Comparison of ENCODE assay signal across 8 cellular contexts in genomic region chr9:37464006-37464405, GRCh38. TPM values are rescaled to one million over a fixed set of nuclear protein-coding genes. Genes with fewer than 3 reads are reported as not detected.
A peak's percentile ranks its signal among the peaks of the same experiment; 100 is the strongest.
DNase-seq lines count a peak whose midpoint lies in the region; ATAC-seq, FAIRE-seq and TF ChIP-seq lines count a peak whose summit lies in the region.

No MANE protein-coding gene starts in this region.

- H3K27me3 Mint-ChIP-seq in activated CD8-positive, alpha-beta memory T cell treated with anti-CD3 and anti-CD28 coated beads, Interleukin-2, amount 10 ng/mL, durations not matched to agents 7 days and 5 days, result no peaks in the 10 kb centered on the region
- no peaks in the 10 kb centered on the region for H3K27me3 Mint-ChIP-seq in activated naive CD8-positive, alpha-beta T cell treated with anti-CD3 and anti-CD28 coated beads, Interleukin-2, amount 10 ng/mL, durations not matched to agents 7 days and 5 days

- H3K36me3 ChIP-seq in kidney (ENCODE audit: control insufficient read depth in 1 of 2, insufficient read depth in 2 of 2, low read length in 2 of 2) (no peaks in the 10 kb centered on the region), thoracic aorta (no peaks in the 10 kb centered on the region)

- H3K9me3 ChIP-seq in kidney (ENCODE audit: control insufficient read depth in 1 of 2, low read length in 2 of 2) (no peaks in the 10 kb centered on the region), thoracic aorta (no peaks in the 10 kb centered on the region)

- ATAC-seq in activated CD8-positive, alpha-beta memory T cell treated with anti-CD3 and anti-CD28 coated beads, Interleukin-2, amount 10 ng/mL, durations not matched to agents 7 days and 5 days, result no peak
- ATAC-seq in activated naive CD8-positive, alpha-beta T cell treated with anti-CD3 and anti-CD28 coated beads, Interleukin-2, amount 10 ng/mL, durations not matched to agents 7 days and 5 days (ENCODE audit: low read depth), result no peak
- ATAC-seq in thoracic aorta (ENCODE audit: insufficient number of reproducible peaks, low FRiP score, low read depth) (no peak), HG03460 (IDR thresholded peaks at IDR 0.05; ENCODE audit: unreplicated experiment) (no peak)

- no peak for FAIRE-seq in kidney (lab: Jason Lieb, UNC)

- H3K9me3 Mint-ChIP-seq in activated CD8-positive, alpha-beta memory T cell treated with anti-CD3 and anti-CD28 coated beads, Interleukin-2, amount 10 ng/mL, durations not matched to agents 7 days and 5 days (ENCODE audit: low read depth), result no peaks in the 10 kb centered on the region
- no peaks in the 10 kb centered on the region for H3K9me3 Mint-ChIP-seq in activated naive CD8-positive, alpha-beta T cell treated with anti-CD3 and anti-CD28 coated beads, Interleukin-2, amount 10 ng/mL, durations not matched to agents 7 days and 5 days

- intact Hi-C loops in kidney (cut with DNase I), result no loop called here

- H3K4me3 ChIP-seq in kidney (ENCODE audit: low read length in 2 of 2) (peak overlapping the region; percentile 76 to 83), thoracic aorta (peak overlapping the region; percentile 97)

- POLR2A ChIA-PET in activated naive CD8-positive, alpha-beta T cell treated with anti-CD3 and anti-CD28 coated beads, Interleukin-2, amount 10 ng/mL, durations not matched to agents 7 days and 5 days (lab: Charles Lee), result interaction anchor here (2.0 to 3.8 kb wide), 2 partner anchors 22 to 42 kb away, joined by 12 to 44 read pairs; partner anchors contain the start of genes GRHPR and POLR1E

- H3K27me3 ChIP-seq in thoracic aorta (replicated peaks; ENCODE audit: insufficient read depth), result no peaks in the 10 kb centered on the region

- H3K4me1 ChIP-seq in kidney (ENCODE audit: control insufficient read depth in 1 of 2, insufficient read depth in 1 of 2, low read depth in 1 of 2, low read length in 2 of 2) (peaks cover 11 to 13% of the 10 kb centered on the region in 2 donors), thoracic aorta (ENCODE audit: control insufficient read depth in 1 of 2, low read depth in 2 of 2) (peaks cover 17 to 49% of the 10 kb centered on the region in 2 donors)

- no peak for DNase-seq in activated CD8-positive, alpha-beta memory T cell treated with anti-CD3 and anti-CD28 coated beads, Interleukin-2, amount 10 ng/mL, durations not matched to agents 7 days and 5 days
- DNase-seq in activated CD8-positive, alpha-beta memory T cell treated with anti-CD3 and anti-CD28 coated beads for 24 hours, result no peak
- no peak for DNase-seq in activated naive CD8-positive, alpha-beta T cell treated with anti-CD3 and anti-CD28 coated beads, Interleukin-2, amount 10 ng/mL, durations not matched to agents 7 days and 5 days
- no peak for DNase-seq in kidney
- DNase-seq in thoracic aorta (ENCODE audit: low spot score), result no peak
- DNase-seq in NCI-H526 treated with DMSO at 0.1 percent for 48 hours (lab: John Stamatoyannopoulos, UW), result no peak
- DNase-seq in Kasumi-1 (lab: John Stamatoyannopoulos, UW), result no peak

- peak overlapping the region; percentile 96 for H3K4me3 Mint-ChIP-seq in activated CD8-positive, alpha-beta memory T cell treated with anti-CD3 and anti-CD28 coated beads, Interleukin-2, amount 10 ng/mL, durations not matched to agents 7 days and 5 days
- H3K4me3 Mint-ChIP-seq in activated naive CD8-positive, alpha-beta T cell treated with anti-CD3 and anti-CD28 coated beads, Interleukin-2, amount 10 ng/mL, durations not matched to agents 7 days and 5 days, result peak overlapping the region; percentile 96

- peaks cover 10% of the 10 kb centered on the region for H3K36me3 Mint-ChIP-seq in activated CD8-positive, alpha-beta memory T cell treated with anti-CD3 and anti-CD28 coated beads, Interleukin-2, amount 10 ng/mL, durations not matched to agents 7 days and 5 days
- H3K36me3 Mint-ChIP-seq in activated naive CD8-positive, alpha-beta T cell treated with anti-CD3 and anti-CD28 coated beads, Interleukin-2, amount 10 ng/mL, durations not matched to agents 7 days and 5 days, result peaks cover 5% of the 10 kb centered on the region

- H3K4me1 Mint-ChIP-seq in activated CD8-positive, alpha-beta memory T cell treated with anti-CD3 and anti-CD28 coated beads, Interleukin-2, amount 10 ng/mL, durations not matched to agents 7 days and 5 days, result peaks cover 31% of the 10 kb centered on the region
- peaks cover 25% of the 10 kb centered on the region for H3K4me1 Mint-ChIP-seq in activated naive CD8-positive, alpha-beta T cell treated with anti-CD3 and anti-CD28 coated beads, Interleukin-2, amount 10 ng/mL, durations not matched to agents 7 days and 5 days

- TF ChIP-seq CTCF in kidney (IDR thresholded peaks at IDR 0.05; ENCODE audit: borderline replicate concordance, extremely low read depth, insufficient read depth) (no peak), thoracic aorta (IDR thresholded peaks at IDR 0.05) (no peak)

- H3K27ac ChIP-seq in kidney (ENCODE audit: low read depth in 2 of 2, low read length in 2 of 2), result peak overlapping the region; percentile 97 to 99
- H3K27ac ChIP-seq in thoracic aorta, result peak overlapping the region; percentile 98 to 100

- CTCF ChIA-PET in activated CD8-positive, alpha-beta memory T cell treated with anti-CD3 and anti-CD28 coated beads, Interleukin-2, amount 10 ng/mL, durations not matched to agents 7 days and 5 days (lab: Charles Lee), result interaction anchor here (1.1 kb wide), 1 partner anchor 45 kb away, joined by 3 read pairs; no protein-coding TSS in a partner anchor

- peak overlapping the region; percentile 94 for H3K27ac Mint-ChIP-seq in activated CD8-positive, alpha-beta memory T cell treated with anti-CD3 and anti-CD28 coated beads, Interleukin-2, amount 10 ng/mL, durations not matched to agents 7 days and 5 days
- peak overlapping the region; percentile 95 for H3K27ac Mint-ChIP-seq in activated naive CD8-positive, alpha-beta T cell treated with anti-CD3 and anti-CD28 coated beads, Interleukin-2, amount 10 ng/mL, durations not matched to agents 7 days and 5 days

- peak overlapping the region in 1 of 2 donors; percentile 94 for H3K9ac ChIP-seq in kidney (ENCODE audit: low read length in 2 of 2)

RNA-seq across cellular contexts. Expression of gene ZBTB5, which starts 1.2 kb away (rescaled TPM):
- 1 to 10 TPM; 9.7 TPM for total RNA-seq in activated CD8-positive, alpha-beta memory T cell treated with anti-CD3 and anti-CD28 coated beads, Interleukin-2, amount 10 ng/mL, durations not matched to agents 7 days and 5 days
- 10 to 100 TPM; 12.5 to 13.3 TPM for total RNA-seq in activated naive CD8-positive, alpha-beta T cell treated with anti-CD3 and anti-CD28 coated beads, Interleukin-2, amount 10 ng/mL, durations not matched to agents 7 days and 5 days
- total RNA-seq in kidney (14.1 TPM), thoracic aorta (10 to 100 TPM in 1 of 2 donors, 1 to 10 TPM in 1; 8.3 to 15.0 TPM)
- 6.1 TPM for polyA plus RNA-seq in kidney (ENCODE audit: insufficient read depth, low read depth, low replicate concordance)

RNA-seq across cellular contexts. Expression of gene POLR1E, which starts 21.7 kb away (rescaled TPM):
- 10 to 100 TPM; 35.5 to 43.0 TPM for total RNA-seq in activated CD8-positive, alpha-beta memory T cell treated with anti-CD3 and anti-CD28 coated beads, Interleukin-2, amount 10 ng/mL, durations not matched to agents 7 days and 5 days
- 10 to 100 TPM; 33.0 to 36.5 TPM for total RNA-seq in activated naive CD8-positive, alpha-beta T cell treated with anti-CD3 and anti-CD28 coated beads, Interleukin-2, amount 10 ng/mL, durations not matched to agents 7 days and 5 days
- 17.2 TPM for total RNA-seq in kidney
- 8.2 TPM for polyA plus RNA-seq in kidney (ENCODE audit: insufficient read depth, low read depth, low replicate concordance)
- total RNA-seq in thoracic aorta, result 10 to 100 TPM; 15.0 to 29.7 TPM

RNA-seq across cellular contexts. Expression of gene GRHPR, which starts 41.5 kb away (rescaled TPM):
- total RNA-seq in activated CD8-positive, alpha-beta memory T cell treated with anti-CD3 and anti-CD28 coated beads, Interleukin-2, amount 10 ng/mL, durations not matched to agents 7 days and 5 days, result 10 to 100 TPM; 59.3 to 65.6 TPM
- 10 to 100 TPM; 63.1 to 67.9 TPM for total RNA-seq in activated naive CD8-positive, alpha-beta T cell treated with anti-CD3 and anti-CD28 coated beads, Interleukin-2, amount 10 ng/mL, durations not matched to agents 7 days and 5 days
- total RNA-seq in kidney, result 101 TPM
- 257 TPM for polyA plus RNA-seq in kidney (ENCODE audit: insufficient read depth, low read depth, low replicate concordance)
- 100 to 1,000 TPM; 111 to 156 TPM for total RNA-seq in thoracic aorta
